10 cellular contexts compared by ENCODE assay signal in genomic region chr6:85404497-85405174, GRCh38. TPM values are rescaled to one million over a fixed set of nuclear protein-coding genes. Genes with fewer than 3 reads are reported as not detected.
DNase-seq lines count a peak whose midpoint lies in the region; ATAC-seq and TF ChIP-seq lines count a peak whose summit lies in the region.
"Had no signal": no experiment of that assay in that cellular context is flagged by ENCODE, and none has a peak within 500 bp of the region (broad histone marks: within the 10 kb centered on the region; RNA-seq: fewer than 3 reads in every experiment).

No MANE protein-coding gene starts in this region.

- no peaks in the 10 kb centered on the region for H3K36me3 ChIP-seq in RWPE2 (ENCODE audit: low read depth)
- H3K36me3 ChIP-seq: SJCRH30 had no signal

- peaks cover 13% of the 10 kb centered on the region for H3K27me3 Mint-ChIP-seq in activated naive CD4-positive, alpha-beta T cell treated with anti-CD3 and anti-CD28 coated beads, Interleukin-2, amount 10 ng/mL, durations not matched to agents 7 days and 5 days
- H3K27me3 Mint-ChIP-seq in type B pancreatic cell, result peaks cover 3% of the 10 kb centered on the region

- peak overlapping the region; percentile 50 for H3K27ac Mint-ChIP-seq in activated naive CD4-positive, alpha-beta T cell treated with anti-CD3 and anti-CD28 coated beads, Interleukin-2, amount 10 ng/mL, durations not matched to agents 7 days and 5 days
- H3K27ac Mint-ChIP-seq in type B pancreatic cell, result peak overlapping the region; percentile 82

- peak; percentile 31 for TF ChIP-seq CTCF in RWPE2 (IDR thresholded peaks at IDR 0.05; ENCODE audit: poor library complexity, severe bottlenecking)
- TF ChIP-seq CTCF in foreskin fibroblast (IDR thresholded peaks at IDR 0.05; ENCODE audit: low read depth, low read length), result no peak
- no peak for TF ChIP-seq CTCF in type B pancreatic cell (conservative IDR thresholded peaks at IDR 0.05)
- TF ChIP-seq CTCF in GM10266 (IDR thresholded peaks at IDR 0.05; ENCODE audit: control insufficient read depth, insufficient read depth, low read depth, missing control alignments), result no peak

- ATAC-seq in RWPE2 (ENCODE audit: low read depth) (peak; percentile 69), HG02610 (IDR thresholded peaks at IDR 0.05; ENCODE audit: unreplicated experiment) (no peak)

- DNase-seq in activated naive CD4-positive, alpha-beta T cell treated with anti-CD3 and anti-CD28 coated beads, Interleukin-2, amount 10 ng/mL, durations not matched to agents 7 days and 5 days, result no peak
- DNase-seq in activated naive CD4-positive, alpha-beta T cell treated with Interleukin-2 at 50 U/mL for 16 hours, result no peak
- DNase-seq in RWPE2 (ENCODE audit: low spot score) (peak; percentile 86), foreskin fibroblast (peak; percentile 96 to 97), type B pancreatic cell (ENCODE audit: extremely low spot score, unreplicated experiment) (no peak), HuH-7.5 (ENCODE audit: low spot score) (no peak), GM10266 (ENCODE audit: extremely low spot score) (no peak)
- DNase-seq: DND-41, SJCRH30 had no signal

- CTCF ChIA-PET in activated naive CD4-positive, alpha-beta T cell treated with anti-CD3 and anti-CD28 coated beads, Interleukin-2, amount 10 ng/mL, durations not matched to agents 7 days and 5 days (lab: Charles Lee), result interaction anchor here (0.7 to 1.2 kb wide), 3 partner anchors 8 to 78 kb away, joined by 3 to 4 read pairs (median 3); no protein-coding TSS in a partner anchor

- peaks cover 29% of the 10 kb centered on the region for H3K4me1 Mint-ChIP-seq in activated naive CD4-positive, alpha-beta T cell treated with anti-CD3 and anti-CD28 coated beads, Interleukin-2, amount 10 ng/mL, durations not matched to agents 7 days and 5 days
- H3K4me1 Mint-ChIP-seq in type B pancreatic cell (ENCODE audit: unreplicated experiment), result peaks cover 29% of the 10 kb centered on the region

- H3K27ac ChIP-seq in RWPE2 (ENCODE audit: poor library complexity, severe bottlenecking), result peak overlapping the region; percentile 100
- H3K27ac ChIP-seq: SJCRH30 had no signal

- H3K36me3 Mint-ChIP-seq in activated naive CD4-positive, alpha-beta T cell treated with anti-CD3 and anti-CD28 coated beads, Interleukin-2, amount 10 ng/mL, durations not matched to agents 7 days and 5 days, result no peaks in the 10 kb centered on the region
- no peaks in the 10 kb centered on the region for H3K36me3 Mint-ChIP-seq in type B pancreatic cell

- H3K4me3 Mint-ChIP-seq in activated naive CD4-positive, alpha-beta T cell treated with anti-CD3 and anti-CD28 coated beads, Interleukin-2, amount 10 ng/mL, durations not matched to agents 7 days and 5 days, result no peak overlapping the region
- peak overlapping the region; percentile 44 for H3K4me3 Mint-ChIP-seq in type B pancreatic cell

- H3K9me3 ChIP-seq in RWPE2 (ENCODE audit: severe bottlenecking), result no peaks in the 10 kb centered on the region
- H3K9me3 ChIP-seq: SJCRH30 had no signal

- no peaks in the 10 kb centered on the region for H3K9me3 Mint-ChIP-seq in activated naive CD4-positive, alpha-beta T cell treated with anti-CD3 and anti-CD28 coated beads, Interleukin-2, amount 10 ng/mL, durations not matched to agents 7 days and 5 days
- H3K9me3 Mint-ChIP-seq in type B pancreatic cell, result no peaks in the 10 kb centered on the region

- H3K4me3 ChIP-seq in RWPE2 (ENCODE audit: severe bottlenecking), result peak overlapping the region; percentile 8
- no peak overlapping the region for H3K4me3 ChIP-seq in foreskin fibroblast (ENCODE audit: low read depth in 1 of 2, low read length in 2 of 2)
- H3K4me3 ChIP-seq: SJCRH30 had no signal

- peaks cover 57% of the 10 kb centered on the region for H3K4me1 ChIP-seq in RWPE2 (ENCODE audit: insufficient read depth, poor library complexity, severe bottlenecking)
- H3K4me1 ChIP-seq: SJCRH30 had no signal

- no peaks in the 10 kb centered on the region for H3K27me3 ChIP-seq in RWPE2 (ENCODE audit: insufficient read depth, poor library complexity, severe bottlenecking)
- H3K27me3 ChIP-seq: SJCRH30 had no signal

RNA-seq across cellular contexts. Expression of gene NT5E, which starts 45.2 kb away (rescaled TPM):
- total RNA-seq in type B pancreatic cell (ENCODE audit: low replicate concordance), result 6.6 and 11.6 TPM in 2 replicates

Comparison
In these comparisons a context has a peak if more than half of its experiments do, and no peak if none do; other contexts are left out.
1. DNase-seq: peak in RWPE2 (single experiment) and foreskin fibroblast (2 of 2); none in activated naive CD4-positive, alpha-beta T cell treated with anti-CD3 and anti-CD28 coated beads, Interleukin-2, amount 10 ng/mL, durations not matched to agents 7 days and 5 days (single experiment), activated naive CD4-positive, alpha-beta T cell treated with Interleukin-2 at 50 U/mL for 16 hours (single experiment), type B pancreatic cell (single experiment), HuH-7.5 (single experiment) and GM10266 (single experiment).